In genomic region chr1:226655251-226656163, GRCh38 we compare ENCODE assay signal across 7 cellular contexts.
A peak's percentile ranks its signal among the peaks of the same experiment; 100 is the strongest.
DNase-seq lines count a peak whose midpoint lies in the region; ATAC-seq and TF ChIP-seq lines count a peak whose summit lies in the region.

No MANE protein-coding gene starts in this region.

- TF ChIP-seq POLR2A in sigmoid colon (IDR thresholded peaks at IDR 0.05): no peak

- H3K27ac ChIP-seq in KOPT-K1 (ENCODE audit: low read depth, low read length, poor library complexity, severe bottlenecking): peak overlapping the region; percentile 78
- H3K27ac ChIP-seq in sigmoid colon: no peak overlapping the region

- H3K4me3 ChIP-seq in GM12865 (ENCODE audit: low read depth, low read length): no peak overlapping the region
- no peak overlapping the region for H3K4me3 ChIP-seq in sigmoid colon

- no peak for TF ChIP-seq EP300 in sigmoid colon (IDR thresholded peaks at IDR 0.05)

- H3K27ac Mint-ChIP-seq in activated naive CD4-positive, alpha-beta T cell treated with anti-CD3 and anti-CD28 coated beads, Interleukin-2, amount 50 U/mL, for 72 hours: peak overlapping the region; percentile 81 to 93
- H3K27ac Mint-ChIP-seq in naive thymus-derived CD8-positive, alpha-beta T cell: no peak overlapping the region

- H3K27me3 ChIP-seq in sigmoid colon: no peaks in the 10 kb centered on the region

- intact Hi-C loops in sigmoid colon (cut with DNase I): loop anchor here (5.0 kb wide), 1 partner anchor 37 kb away; no protein-coding TSS in a partner anchor

- no peaks in the 10 kb centered on the region for H3K9me3 Mint-ChIP-seq in activated naive CD4-positive, alpha-beta T cell treated with anti-CD3 and anti-CD28 coated beads, Interleukin-2, amount 50 U/mL, for 72 hours
- no peaks in the 10 kb centered on the region for H3K9me3 Mint-ChIP-seq in naive thymus-derived CD8-positive, alpha-beta T cell

- in situ Hi-C loops in ACHN (cut with HindIII; ENCODE audit: low pct_ligation_motif_present, low pct_unique_long_range_greater_than_20kb, low sequenced_read_pairs): no loop called here

- ATAC-seq in activated naive CD4-positive, alpha-beta T cell treated with anti-CD3 and anti-CD28 coated beads, Interleukin-2, amount 50 U/mL, for 72 hours: peak in 1 of 2 donors; percentile 7
- ATAC-seq in naive thymus-derived CD8-positive, alpha-beta T cell: no peak
- ATAC-seq in HG03378 (IDR thresholded peaks at IDR 0.05; ENCODE audit: unreplicated experiment): no peak

- H3K36me3 ChIP-seq in KOPT-K1 (ENCODE audit: insufficient read depth, low read length) (no peaks in the 10 kb centered on the region), sigmoid colon (no peaks in the 10 kb centered on the region)

- H3K27me3 Mint-ChIP-seq in naive thymus-derived CD8-positive, alpha-beta T cell: no peaks in the 10 kb centered on the region

- POLR2A ChIA-PET in naive thymus-derived CD8-positive, alpha-beta T cell (lab: Charles Lee): interaction anchor here (0.8 to 26.5 kb wide), 10 partner anchors 11 to 143 kb away, joined by 3 to 613 read pairs (median 3); partner anchors contain the start of gene ITPKB

- peaks cover 0 to 50% (median 0%) of the 10 kb centered on the region in 4 donors for H3K4me1 Mint-ChIP-seq in naive thymus-derived CD8-positive, alpha-beta T cell

- WGBS in sigmoid colon, 2 donors: 81 to 89% methylated on average over 12 of the region's 12 CpGs

- no peaks in the 10 kb centered on the region for H3K4me1 ChIP-seq in sigmoid colon

- H3K36me3 Mint-ChIP-seq in activated naive CD4-positive, alpha-beta T cell treated with anti-CD3 and anti-CD28 coated beads, Interleukin-2, amount 50 U/mL, for 72 hours: no peaks in the 10 kb centered on the region
- peaks cover 0 to 17% (median 0%) of the 10 kb centered on the region in 3 donors for H3K36me3 Mint-ChIP-seq in naive thymus-derived CD8-positive, alpha-beta T cell

- TF ChIP-seq CTCF in GM12865 (IDR thresholded peaks at IDR 0.05; ENCODE audit: insufficient read depth, low read depth, low read length, missing control alignments): no peak
- TF ChIP-seq CTCF in sigmoid colon (IDR thresholded peaks at IDR 0.05): no peak

- DNase-seq in GM12865 (ENCODE audit: low read depth) (peak; percentile 40), ACHN (no peak), sigmoid colon (no peak)
- no peak for DNase-seq in activated naive CD4-positive, alpha-beta T cell treated with anti-CD3 and anti-CD28 coated beads, Interleukin-2, amount 50 U/mL, for 72 hours (ENCODE audit: low spot score in 2 of 2)
- DNase-seq in naive thymus-derived CD8-positive, alpha-beta T cell: peak in 3 of 10 donors; percentile 30 to 60 (median 31)

- H3K9me3 ChIP-seq in KOPT-K1 (ENCODE audit: insufficient read depth, low read length, poor library complexity, severe bottlenecking) (no peaks in the 10 kb centered on the region), sigmoid colon (no peaks in the 10 kb centered on the region)

- peak overlapping the region in 9 of 10 donors; percentile 47 to 92 (median 85) for H3K4me3 Mint-ChIP-seq in naive thymus-derived CD8-positive, alpha-beta T cell

Comparison
In these comparisons a context has a peak if more than half of its experiments do, and no peak if none do; other contexts are left out.
1. H3K27ac Mint-ChIP-seq: peak in activated naive CD4-positive, alpha-beta T cell treated with anti-CD3 and anti-CD28 coated beads, Interleukin-2, amount 50 U/mL, for 72 hours (2 of 2); none in naive thymus-derived CD8-positive, alpha-beta T cell (0 of 10).